In genomic region chr10:118543714-118544400, GRCh38 we compare ENCODE assay signal across 9 cellular contexts. TPM values are rescaled to one million over a fixed set of nuclear protein-coding genes. Genes with fewer than 3 reads are reported as not detected.
DNase-seq lines count a peak whose midpoint lies in the region; ATAC-seq and TF ChIP-seq lines count a peak whose summit lies in the region.
"Had no signal": no experiment of that assay in that cellular context is flagged by ENCODE, and none has a peak within 500 bp of the region (broad histone marks: within the 10 kb centered on the region; RNA-seq: fewer than 3 reads in every experiment).

No MANE protein-coding gene starts in this region.

- DNase-seq in NCI-H510A treated with DMSO at 0.1 percent for 48 hours (lab: John Stamatoyannopoulos, UW), result peak; percentile 0
- DNase-seq in NCI-H510A (lab: John Stamatoyannopoulos, UW), result no peak
- peak; percentile 7 for DNase-seq in NCI-H2227 treated with DMSO at 0.1 percent for 48 hours (lab: John Stamatoyannopoulos, UW)
- DNase-seq in activated CD8-positive, alpha-beta memory T cell treated with anti-CD3 and anti-CD28 coated beads for 24 hours, result peak; percentile 69
- peak; percentile 48 for DNase-seq in fibroblast of pulmonary artery (ENCODE audit: low read depth)
- DNase-seq in posterior cingulate gyrus, result peak in 7 of 10 donors; percentile 31 to 87 (median 48)
- no peak for DNase-seq in omental fat pad (ENCODE audit: low spot score)

- intact Hi-C loops in posterior cingulate gyrus (cut with DNase I), result no loop called here

- ATAC-seq in HG02623 (IDR thresholded peaks at IDR 0.05; ENCODE audit: unreplicated experiment), result peak; percentile 72
- ATAC-seq in omental fat pad (ENCODE audit: low FRiP score), result no peak

- TF ChIP-seq CTCF in fibroblast of pulmonary artery (IDR thresholded peaks at IDR 0.05; ENCODE audit: low read length, missing control alignments) (peak; percentile 73), omental fat pad (IDR thresholded peaks at IDR 0.05) (no peak)

- no peak overlapping the region for H3K4me3 ChIP-seq in fibroblast of pulmonary artery (replicated peaks; ENCODE audit: low read depth, low read length)

RNA-seq across cellular contexts. Expression of gene PRLHR, which starts 51.6 kb away (rescaled TPM):
- total RNA-seq in omental fat pad, result not detected
- total RNA-seq: subcutaneous adipose tissue had no signal

Comparison
In these comparisons a context has a peak if more than half of its experiments do, and no peak if none do; other contexts are left out.
1. DNase-seq: peak in NCI-H510A treated with DMSO at 0.1 percent for 48 hours (single experiment), NCI-H2227 treated with DMSO at 0.1 percent for 48 hours (single experiment), activated CD8-positive, alpha-beta memory T cell treated with anti-CD3 and anti-CD28 coated beads for 24 hours (single experiment), fibroblast of pulmonary artery (single experiment) and posterior cingulate gyrus (7 of 10); none in NCI-H510A (single experiment) and omental fat pad (single experiment).